Comparison of ENCODE assay signal across 8 cellular contexts in the genomic region with DNA sequence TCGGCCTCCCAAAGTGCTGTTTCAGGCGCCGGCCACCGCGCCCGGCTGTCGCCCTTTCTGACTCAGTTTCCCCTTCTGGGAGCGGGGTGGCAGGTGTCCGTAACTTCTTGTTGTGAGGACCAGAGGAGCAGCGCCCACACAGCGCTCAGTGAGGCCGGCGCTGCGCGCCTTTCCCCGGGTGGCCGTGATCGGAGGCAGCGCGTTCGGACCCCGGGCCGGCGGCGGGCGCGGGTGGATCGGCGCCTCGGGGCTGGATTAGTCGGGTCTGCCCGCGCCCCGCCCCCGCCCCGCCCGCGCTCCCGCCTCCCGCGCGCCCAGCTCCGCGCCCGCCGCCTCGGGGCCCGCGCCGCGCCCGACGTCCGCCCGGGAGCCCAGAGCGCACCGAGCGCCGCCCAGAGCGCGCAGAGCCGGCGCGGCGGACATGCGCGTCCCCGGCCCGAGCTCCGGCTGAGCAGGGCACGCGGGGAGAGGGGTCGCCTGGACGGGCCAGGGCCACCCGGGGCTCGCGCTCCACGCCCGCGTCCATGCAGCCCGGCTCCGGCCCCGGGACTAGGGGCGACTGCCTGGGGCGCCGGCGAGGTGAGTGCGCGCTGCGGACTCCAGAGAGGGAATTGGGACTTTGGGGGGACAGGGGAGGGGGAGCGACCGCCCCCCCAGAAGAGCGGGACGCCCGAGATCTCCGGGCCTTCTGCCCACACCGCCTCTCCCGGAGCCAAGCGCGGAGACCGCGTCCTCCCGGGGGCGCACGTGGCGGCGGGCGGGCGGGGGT. TPM values are rescaled to one million over a fixed set of nuclear protein-coding genes. Genes with fewer than 3 reads are reported as not detected.
A peak's percentile ranks its signal among the peaks of the same experiment; 100 is the strongest.
DNase-seq lines count a peak whose midpoint lies in the region; ATAC-seq and TF ChIP-seq lines count a peak whose summit lies in the region.

No MANE protein-coding gene starts in this region.

- no peak overlapping the region for H3K27ac Mint-ChIP-seq in activated B cell treated with CpG ODN at 0.5 μM for 24 hours
- H3K27ac Mint-ChIP-seq in endothelial cell (ENCODE audit: unreplicated experiment) = no peak overlapping the region
- H3K27ac Mint-ChIP-seq in stimulated activated naive CD8-positive, alpha-beta T cell treated with anti-CD3 and anti-CD28 coated beads, Interleukin-15, Interleukin-2, amounts not matched to agents 100 ng/mL and 50 ng/mL, for 24 hours = no peak overlapping the region

- H3K9me3 Mint-ChIP-seq in activated B cell treated with CpG ODN at 0.5 μM for 24 hours (no peaks in the 10 kb centered on the region), endothelial cell (ENCODE audit: unreplicated experiment) (no peaks in the 10 kb centered on the region)
- H3K9me3 Mint-ChIP-seq in stimulated activated naive CD8-positive, alpha-beta T cell treated with anti-CD3 and anti-CD28 coated beads, Interleukin-15, Interleukin-2, amounts not matched to agents 100 ng/mL and 50 ng/mL, for 24 hours = no peaks in the 10 kb centered on the region

- H3K4me3 Mint-ChIP-seq in activated B cell treated with CpG ODN at 0.5 μM for 24 hours (peak overlapping the region; percentile 79), endothelial cell (ENCODE audit: unreplicated experiment) (no peak overlapping the region)
- peak overlapping the region; percentile 70 for H3K4me3 Mint-ChIP-seq in stimulated activated naive CD8-positive, alpha-beta T cell treated with anti-CD3 and anti-CD28 coated beads, Interleukin-15, Interleukin-2, amounts not matched to agents 100 ng/mL and 50 ng/mL, for 24 hours

- peak overlapping the region; percentile 86 for H3K4me3 ChIP-seq in GM12875 (ENCODE audit: low read depth, low read length)
- peak overlapping the region; percentile 62 for H3K4me3 ChIP-seq in mesodermal cell (ENCODE audit: extremely low read depth, insufficient read depth, low read length, poor library complexity, severe bottlenecking)

- ATAC-seq in activated B cell treated with CpG ODN at 0.5 μM for 24 hours (ENCODE audit: low read depth) = peak; percentile 37
- ATAC-seq in HG03354 (IDR thresholded peaks at IDR 0.05; ENCODE audit: poor library complexity, severe bottlenecking, unreplicated experiment) = no peak

- H3K9me3 ChIP-seq in mesodermal cell (ENCODE audit: control insufficient read depth, low read length) = no peaks in the 10 kb centered on the region

- TF ChIP-seq CTCF in GM12875 (IDR thresholded peaks at IDR 0.05; ENCODE audit: borderline replicate concordance, insufficient read depth, low read depth, low read length) (no peak), activated B cell treated with CpG ODN at 0.5 μM for 24 hours (IDR thresholded peaks at IDR 0.05) (no peak), endothelial cell (IDR thresholded peaks at IDR 0.05; ENCODE audit: unreplicated experiment) (no peak)

- POLR2A ChIA-PET in activated B cell treated with CpG ODN at 0.5 μM for 24 hours (lab: Charles Lee) = interaction anchor here (0.9 to 1.8 kb wide), 2 partner anchors 145 to 406 kb away, joined by 4 to 7 read pairs; no protein-coding TSS in a partner anchor

- no peak overlapping the region for H3K27ac ChIP-seq in mesodermal cell (ENCODE audit: low read depth, low read length, severe bottlenecking)

- intact Hi-C loops in activated B cell treated with CpG ODN at 0.5 μM for 24 hours (cut with micrococcal nuclease) = no loop called here

- 2 to 3% methylated on average over 61 to 85 of the region's 109 CpGs for WGBS in mesodermal cell (ENCODE audit: insufficient coverage in 2 of 2), 2 experiments

- in situ Hi-C loops in ACHN (cut with HindIII; ENCODE audit: low pct_ligation_motif_present, low pct_unique_long_range_greater_than_20kb, low sequenced_read_pairs) = no loop called here

- H3K36me3 Mint-ChIP-seq in activated B cell treated with CpG ODN at 0.5 μM for 24 hours (ENCODE audit: low read depth) = peaks cover 4% of the 10 kb centered on the region
- peaks cover 7% of the 10 kb centered on the region for H3K36me3 Mint-ChIP-seq in endothelial cell (ENCODE audit: low read depth, unreplicated experiment)
- peaks cover 4% of the 10 kb centered on the region for H3K36me3 Mint-ChIP-seq in stimulated activated naive CD8-positive, alpha-beta T cell treated with anti-CD3 and anti-CD28 coated beads, Interleukin-15, Interleukin-2, amounts not matched to agents 100 ng/mL and 50 ng/mL, for 24 hours (ENCODE audit: low read depth)

- H3K27me3 Mint-ChIP-seq in activated B cell treated with CpG ODN at 0.5 μM for 24 hours (no peaks in the 10 kb centered on the region), endothelial cell (ENCODE audit: unreplicated experiment) (peaks cover 5% of the 10 kb centered on the region)
- peaks cover 6% of the 10 kb centered on the region for H3K27me3 Mint-ChIP-seq in stimulated activated naive CD8-positive, alpha-beta T cell treated with anti-CD3 and anti-CD28 coated beads, Interleukin-15, Interleukin-2, amounts not matched to agents 100 ng/mL and 50 ng/mL, for 24 hours

- CTCF ChIA-PET in activated B cell treated with CpG ODN at 0.5 μM for 24 hours (lab: Charles Lee) = interaction anchor here (0.9 to 2.4 kb wide), 2 partner anchors 37 to 145 kb away, joined by 3 to 7 read pairs; no protein-coding TSS in a partner anchor

- H3K36me3 ChIP-seq in mesodermal cell (ENCODE audit: control insufficient read depth, insufficient read depth, low read length) = peaks cover 6% of the 10 kb centered on the region

- H3K4me1 Mint-ChIP-seq in activated B cell treated with CpG ODN at 0.5 μM for 24 hours (peaks cover 21% of the 10 kb centered on the region), endothelial cell (ENCODE audit: unreplicated experiment) (no peaks in the 10 kb centered on the region)
- peaks cover 22% of the 10 kb centered on the region for H3K4me1 Mint-ChIP-seq in stimulated activated naive CD8-positive, alpha-beta T cell treated with anti-CD3 and anti-CD28 coated beads, Interleukin-15, Interleukin-2, amounts not matched to agents 100 ng/mL and 50 ng/mL, for 24 hours (ENCODE audit: low read depth)

- no peaks in the 10 kb centered on the region for H3K4me1 ChIP-seq in mesodermal cell (ENCODE audit: control insufficient read depth, insufficient read depth, low read length, poor library complexity, severe bottlenecking)

- peak; percentile 81 for DNase-seq in ACHN
- peak; percentile 4 for DNase-seq in NCI-H1694 (lab: John Stamatoyannopoulos, UW)
- DNase-seq in activated B cell treated with CpG ODN at 0.5 μM for 24 hours = peak; percentile 48
- DNase-seq in endothelial cell (ENCODE audit: low spot score) = peak; percentile 61

RNA-seq across cellular contexts. Expression of a gene that starts 50.5 kb away (rescaled TPM):
- total RNA-seq in activated B cell treated with CpG ODN at 0.5 μM for 24 hours (not detected in 2 replicates), endothelial cell (ENCODE audit: unreplicated experiment) (not detected)
- polyA plus RNA-seq in mesodermal cell (2013, experiment 1 of 2) = not detected
- polyA plus RNA-seq in mesodermal cell (2013, experiment 2 of 2) = not detected

RNA-seq across cellular contexts. Expression of a gene that starts 58.7 kb away (rescaled TPM):
- total RNA-seq in activated B cell treated with CpG ODN at 0.5 μM for 24 hours (not detected in 2 replicates), endothelial cell (ENCODE audit: unreplicated experiment) (not detected)
- polyA plus RNA-seq in mesodermal cell (2013, experiment 1 of 2) = not detected
- polyA plus RNA-seq in mesodermal cell (2013, experiment 2 of 2) = not detected

Comparison
In these comparisons a context has a peak if more than half of its experiments do, and no peak if none do; other contexts are left out.
1. DNase-seq: peak in every context shown above with its lines; median percentile 81 in ACHN; 61 in endothelial cell; 48 in activated B cell treated with CpG ODN at 0.5 μM for 24 hours; 4 in NCI-H1694.